ENCODE assay signal across 29 cellular contexts in genomic region chr20:42915081-42915480, GRCh38.
DNase-seq lines count a peak whose midpoint lies in the region; ATAC-seq, FAIRE-seq and TF ChIP-seq lines count a peak whose summit lies in the region.
"Had no signal": no experiment of that assay in that cellular context is flagged by ENCODE, and none has a peak within 500 bp of the region (broad histone marks: within the 10 kb centered on the region; RNA-seq: fewer than 3 reads in every experiment).

No MANE protein-coding gene starts in this region.

- H3K36me3 ChIP-seq in RWPE2 (ENCODE audit: low read depth): no peaks in the 10 kb centered on the region
- H3K36me3 ChIP-seq in neuronal stem cell (replicated peaks in 1 of 2; ENCODE audit: control insufficient read depth in 2 of 2, insufficient read depth in 2 of 2, low read length in 2 of 2): no peaks in the 10 kb centered on the region
- H3K36me3 ChIP-seq in smooth muscle cell (ENCODE audit: low read depth): no peaks in the 10 kb centered on the region
- H3K36me3 ChIP-seq: BE2C, BLaER1 had no signal

- no peak for FAIRE-seq in H54 (lab: Jason Lieb, UNC)
- FAIRE-seq: A204.1, GM12878, GM12892, GM18507 had no signal

- H3K36me3 Mint-ChIP-seq in progenitor cell of endocrine pancreas (ENCODE audit: insufficient read depth) (peaks cover 13% of the 10 kb centered on the region), osteocyte (ENCODE audit: unreplicated experiment) (no peaks in the 10 kb centered on the region)
- H3K36me3 Mint-ChIP-seq: CD14-positive monocyte; CD4-positive, alpha-beta memory T cell; CD4-positive, CD25-positive, alpha-beta regulatory T cell; CD8-positive, alpha-beta memory T cell had no signal

- no peak overlapping the region for H2BK12ac ChIP-seq in neuronal stem cell (ENCODE audit: low read length)

- H3K27me3 Mint-ChIP-seq in progenitor cell of endocrine pancreas (no peaks in the 10 kb centered on the region), osteocyte (ENCODE audit: unreplicated experiment) (no peaks in the 10 kb centered on the region)
- H3K27me3 Mint-ChIP-seq: CD4-positive, alpha-beta memory T cell; CD4-positive, CD25-positive, alpha-beta regulatory T cell; CD8-positive, alpha-beta memory T cell had no signal

- H2AFZ ChIP-seq in neuronal stem cell (ENCODE audit: low read length) (no peak overlapping the region), smooth muscle cell (ENCODE audit: low read depth) (no peak overlapping the region)

- no peak overlapping the region for H2BK15ac ChIP-seq in neuronal stem cell (ENCODE audit: low read length)

- H3K14ac ChIP-seq in neuronal stem cell (ENCODE audit: low read length): no peak overlapping the region

- H3K4me3 ChIP-seq in RWPE2 (ENCODE audit: severe bottlenecking) (no peak overlapping the region), coronary artery (no peak overlapping the region), neuronal stem cell (ENCODE audit: low read length in 2 of 2) (no peak overlapping the region), smooth muscle cell (no peak overlapping the region)
- H3K4me3 ChIP-seq: BLaER1, GM12878 had no signal

- no peak overlapping the region for H2BK120ac ChIP-seq in neuronal stem cell (ENCODE audit: low read depth, low read length)

- peaks cover 4% of the 10 kb centered on the region for H3K9me3 ChIP-seq in RWPE2 (ENCODE audit: severe bottlenecking)
- H3K9me3 ChIP-seq in neuronal stem cell (replicated peaks in 1 of 2; ENCODE audit: control insufficient read depth in 2 of 2, insufficient read depth in 1 of 2, low read depth in 1 of 2, low read length in 2 of 2): peaks cover 0 to 4% of the 10 kb centered on the region in 2 donors
- H3K9me3 ChIP-seq in smooth muscle cell (replicated peaks; ENCODE audit: low read depth): no peaks in the 10 kb centered on the region
- H3K9me3 ChIP-seq: BE2C, BLaER1 had no signal

- no peaks in the 10 kb centered on the region for H3K27me3 ChIP-seq in RWPE2 (ENCODE audit: insufficient read depth, poor library complexity, severe bottlenecking)
- no peaks in the 10 kb centered on the region for H3K27me3 ChIP-seq in neuronal stem cell (ENCODE audit: control insufficient read depth in 3 of 3, insufficient read depth in 3 of 3, low read depth in 1 of 3, low read length in 3 of 3)
- no peaks in the 10 kb centered on the region for H3K27me3 ChIP-seq in smooth muscle cell (ENCODE audit: low read depth)
- H3K27me3 ChIP-seq: BE2C, BLaER1 had no signal

- no peak overlapping the region for H3K27ac ChIP-seq in RWPE2 (ENCODE audit: poor library complexity, severe bottlenecking)
- H3K27ac ChIP-seq in coronary artery: no peak overlapping the region
- no peak overlapping the region for H3K27ac ChIP-seq in neuronal stem cell (replicated peaks; ENCODE audit: low read length)
- no peak overlapping the region for H3K27ac ChIP-seq in smooth muscle cell (ENCODE audit: low read depth)
- H3K27ac ChIP-seq: BLaER1 had no signal

- no peaks in the 10 kb centered on the region for H4K20me1 ChIP-seq in smooth muscle cell (ENCODE audit: low read depth)
- H4K20me1 ChIP-seq: BLaER1 had no signal

- H3K4me1 Mint-ChIP-seq in progenitor cell of endocrine pancreas (ENCODE audit: low read depth) (peaks cover 15% of the 10 kb centered on the region), osteocyte (ENCODE audit: unreplicated experiment) (no peaks in the 10 kb centered on the region)
- H3K4me1 Mint-ChIP-seq: CD14-positive monocyte; CD4-positive, alpha-beta memory T cell; CD4-positive, CD25-positive, alpha-beta regulatory T cell; CD8-positive, alpha-beta memory T cell had no signal

- H3K4me1 ChIP-seq in RWPE2 (ENCODE audit: insufficient read depth, poor library complexity, severe bottlenecking) (no peaks in the 10 kb centered on the region), neuronal stem cell (ENCODE audit: control insufficient read depth in 2 of 2, insufficient read depth in 1 of 2, low read depth in 1 of 2, low read length in 2 of 2) (peaks cover 0 to 2% of the 10 kb centered on the region in 2 donors), smooth muscle cell (ENCODE audit: low read depth) (no peaks in the 10 kb centered on the region)
- H3K4me1 ChIP-seq: BE2C, BLaER1 had no signal

- H4K91ac ChIP-seq in neuronal stem cell (ENCODE audit: low read depth, low read length, poor library complexity): no peak overlapping the region

- H3K9ac ChIP-seq in neuronal stem cell (ENCODE audit: low read depth, low read length, poor library complexity): no peak overlapping the region
- H3K9ac ChIP-seq in smooth muscle cell (ENCODE audit: low read depth): no peak overlapping the region
- H3K9ac ChIP-seq: BLaER1 had no signal

- no peak for TF ChIP-seq POLR2A in H54 (IDR thresholded peaks at IDR 0.05; ENCODE audit: low read depth, low read length)

- H3K4ac ChIP-seq in neuronal stem cell (ENCODE audit: low read length): no peak overlapping the region

- 0 out of 3 replicates have a peak, but pooled peaks have one; percentile 27 for ATAC-seq in RWPE2 (ENCODE audit: low read depth)
- ATAC-seq: GM12878 had no signal

- H3K9me3 Mint-ChIP-seq in progenitor cell of endocrine pancreas (ENCODE audit: low read depth) (peaks cover 18% of the 10 kb centered on the region), osteocyte (ENCODE audit: unreplicated experiment) (peaks cover 31% of the 10 kb centered on the region)

- no CpG with 5 or more reads among the region's 8 CpGs for WGBS in neuronal stem cell (ENCODE audit: extremely low coverage in 2 of 2, insufficient read length in 2 of 2, insufficient replicate concordance in 1 of 2), 2 donors
- WGBS in smooth muscle cell (ENCODE audit: low lambda C conversion rate): 73% methylated on average over 8 of the region's 8 CpGs

- TF ChIP-seq CTCF in RWPE2 (IDR thresholded peaks at IDR 0.05; ENCODE audit: poor library complexity, severe bottlenecking) (no peak), coronary artery (IDR thresholded peaks at IDR 0.05) (no peak), progenitor cell of endocrine pancreas (IDR thresholded peaks at IDR 0.05; ENCODE audit: unreplicated experiment) (no peak), osteocyte (IDR thresholded peaks at IDR 0.05) (no peak), smooth muscle cell (IDR thresholded peaks at IDR 0.05; ENCODE audit: borderline replicate concordance, insufficient read depth, poor library complexity, severe bottlenecking) (no peak)

- H3K4me3 Mint-ChIP-seq in progenitor cell of endocrine pancreas (ENCODE audit: low read depth) (no peak overlapping the region), osteocyte (ENCODE audit: unreplicated experiment) (no peak overlapping the region)
- H3K4me3 Mint-ChIP-seq: CD14-positive monocyte; CD4-positive, alpha-beta memory T cell; CD4-positive, CD25-positive, alpha-beta regulatory T cell; CD8-positive, alpha-beta memory T cell had no signal

- no peaks in the 10 kb centered on the region for H3K79me1 ChIP-seq in neuronal stem cell (ENCODE audit: low read depth, low read length)

- peak overlapping the region; percentile 11 for H3K18ac ChIP-seq in neuronal stem cell (ENCODE audit: low read length)

- H2BK5ac ChIP-seq in neuronal stem cell (ENCODE audit: low read length): no peak overlapping the region

- H3K4me2 ChIP-seq in neuronal stem cell (ENCODE audit: insufficient read depth, low read length, poor library complexity, severe bottlenecking) (no peak overlapping the region), smooth muscle cell (no peak overlapping the region)
- H3K4me2 ChIP-seq: BLaER1 had no signal

- DNase-seq in RWPE2 (ENCODE audit: low spot score): no peak
- peak; percentile 36 for DNase-seq in coronary artery (ENCODE audit: low spot score)
- DNase-seq in neuronal stem cell (ENCODE audit: low spot score): no peak
- no peak for DNase-seq in progenitor cell of endocrine pancreas (ENCODE audit: low spot score, unreplicated experiment)
- no peak for DNase-seq in H54 (ENCODE audit: insufficient read length, low spot score)
- no peak for DNase-seq in osteocyte (ENCODE audit: extremely low spot score, unreplicated experiment)
- no peak for DNase-seq in smooth muscle cell (lab: John Stamatoyannopoulos, UW; ENCODE audit: unreplicated experiment)
- DNase-seq in NCI-H2227 (lab: John Stamatoyannopoulos, UW; ENCODE audit: unreplicated experiment): no peak
- DNase-seq: 8988T; ACHN; BE2C; C1 segment of cervical spinal cord; CD4-positive, alpha-beta memory T cell; CD4-positive, CD25-positive, alpha-beta regulatory T cell; CD8-positive, alpha-beta memory T cell; COR-L47; DMS 273 treated with DMSO at 0.1 percent for 48 hours; DMS153; DMS53; DMS79; DND-41; EL; GDM1 had no signal

- no peaks in the 10 kb centered on the region for H3K79me2 ChIP-seq in smooth muscle cell (ENCODE audit: low read depth)

- H4K8ac ChIP-seq in neuronal stem cell (ENCODE audit: low read depth, low read length): no peak overlapping the region

- H2AK5ac ChIP-seq in neuronal stem cell (ENCODE audit: low read depth, low read length): no peak overlapping the region

- no peaks in the 10 kb centered on the region for H3F3A ChIP-seq in smooth muscle cell (ENCODE audit: low read depth)

- H3K27ac Mint-ChIP-seq in progenitor cell of endocrine pancreas: peak overlapping the region; percentile 34
- H3K27ac Mint-ChIP-seq in osteocyte (ENCODE audit: unreplicated experiment): no peak overlapping the region
- H3K27ac Mint-ChIP-seq: CD14-positive monocyte; CD4-positive, alpha-beta memory T cell; CD4-positive, CD25-positive, alpha-beta regulatory T cell; CD8-positive, alpha-beta memory T cell had no signal

- no peak overlapping the region for H3K23ac ChIP-seq in neuronal stem cell (ENCODE audit: low read depth, low read length, poor library complexity)
